10 cellular contexts compared by ENCODE assay signal in the genomic region with DNA sequence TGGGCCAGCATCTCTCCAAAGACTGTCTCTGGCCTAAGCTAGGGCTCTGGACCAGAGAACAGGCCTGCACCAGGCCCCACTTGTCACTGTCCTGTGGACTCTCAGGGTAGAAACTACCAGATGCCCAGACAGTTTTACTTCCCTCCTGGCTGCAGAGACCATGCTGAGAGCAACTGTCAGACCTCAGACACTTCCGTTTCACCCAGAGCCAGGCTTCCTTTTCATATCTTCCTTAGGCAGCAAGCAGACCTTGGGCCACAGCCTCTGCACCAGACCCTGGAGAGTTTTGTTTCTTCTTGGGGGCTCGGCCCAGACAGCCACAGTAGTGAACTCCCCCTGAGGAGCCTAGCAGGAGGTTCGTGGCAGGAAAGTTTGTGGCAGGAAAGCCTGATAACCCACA. TPM values are rescaled to one million over a fixed set of nuclear protein-coding genes. Genes with fewer than 3 reads are reported as not detected.
A peak's percentile ranks its signal among the peaks of the same experiment; 100 is the strongest.
DNase-seq lines count a peak whose midpoint lies in the region; ATAC-seq, FAIRE-seq and TF ChIP-seq lines count a peak whose summit lies in the region.
"Had no signal": no experiment of that assay in that cellular context is flagged by ENCODE, and none has a peak within 500 bp of the region (broad histone marks: within the 10 kb centered on the region; RNA-seq: fewer than 3 reads in every experiment).

No MANE protein-coding gene starts in this region.

- H3K27ac ChIP-seq in small intestine (ENCODE audit: low read depth in 1 of 2, low read length in 1 of 2), result peak overlapping the region in 1 of 2 donors; percentile 79
- H3K27ac ChIP-seq: body of pancreas, ovary had no signal

- WGBS in small intestine, 3 donors, result 64 to 87% (median 65%) methylated on average over 3 of the region's 3 CpGs

- peak; percentile 58 for DNase-seq in GM12892 (ENCODE audit: insufficient read length)
- peak; percentile 96 for DNase-seq in Jurkat, Clone E6-1 (ENCODE audit: low read depth, low spot score)
- peak; percentile 9 for DNase-seq in activated gamma-delta T cell treated with anti-CD3 and anti-CD28 coated beads, Interleukin-2, amount 50 U/mL, for 16 hours (ENCODE audit: low read depth)
- DNase-seq in small intestine, result peak; percentile 18
- no peak for DNase-seq in DMS 273 treated with DMSO at 0.1 percent for 48 hours (lab: John Stamatoyannopoulos, UW)
- no peak for DNase-seq in NCI-H510A treated with DMSO at 0.1 percent for 48 hours (lab: John Stamatoyannopoulos, UW)
- DNase-seq in erythroblast (lab: John Stamatoyannopoulos, UW), result no peak

- peak; percentile 65 for TF ChIP-seq POLR2A in GM12892 (IDR thresholded peaks at IDR 0.05; ENCODE audit: low read depth, low read length)
- TF ChIP-seq POLR2A in erythroblast (IDR thresholded peaks at IDR 0.05; ENCODE audit: low read length), result no peak

- FAIRE-seq in GM12892 (lab: Jason Lieb, UNC) (peak; percentile 99), small intestine (lab: Jason Lieb, UNC) (no peak)

- H3K36me3 ChIP-seq in small intestine (ENCODE audit: control insufficient read depth in 2 of 2, insufficient read depth in 2 of 2, low read length in 2 of 2), result no peaks in the 10 kb centered on the region
- H3K36me3 ChIP-seq: ovary had no signal

- ATAC-seq in GM21390 (IDR thresholded peaks at IDR 0.05; ENCODE audit: unreplicated experiment), result peak; percentile 48
- ATAC-seq: body of pancreas had no signal

- H3K4me3 ChIP-seq in Jurkat, Clone E6-1 (ENCODE audit: low read length), result peak overlapping the region; percentile 14
- H3K4me3 ChIP-seq in small intestine (ENCODE audit: low read depth in 1 of 2, low read length in 2 of 2), result no peak overlapping the region
- H3K4me3 ChIP-seq: body of pancreas, ovary had no signal

- peaks cover 0 to 10% of the 10 kb centered on the region in 2 donors for H3K4me1 ChIP-seq in small intestine (ENCODE audit: control insufficient read depth in 2 of 2, insufficient read depth in 1 of 2, low read depth in 1 of 2, low read length in 1 of 2)
- H3K4me1 ChIP-seq: body of pancreas had no signal

- no peaks in the 10 kb centered on the region for H3K9me3 ChIP-seq in small intestine (ENCODE audit: control insufficient read depth, low read depth)
- H3K9me3 ChIP-seq: body of pancreas, ovary had no signal

- no peaks in the 10 kb centered on the region for H3K27me3 ChIP-seq in small intestine (ENCODE audit: control insufficient read depth in 2 of 2, insufficient read depth in 2 of 2, low read length in 2 of 2)
- H3K27me3 ChIP-seq: body of pancreas, ovary had no signal

RNA-seq across cellular contexts. Expression of a gene that starts 12.1 kb away (rescaled TPM):
- polyA plus RNA-seq in GM12892 (2012; ENCODE audit: missing spikeins), result 70.2 TPM
- 27.6 TPM for polyA plus RNA-seq in Jurkat, Clone E6-1 (2012; ENCODE audit: insufficient read depth, insufficient read length)
- 10 to 100 TPM in 1 of 3 donors, 1 to 10 TPM in 2; 2.0 to 10.8 (median 5.1) TPM for polyA plus RNA-seq in small intestine

Comparison
In these comparisons a context has a peak if more than half of its experiments do, and no peak if none do; other contexts are left out.
1. DNase-seq: peak in GM12892 (single experiment), Jurkat, Clone E6-1 (single experiment), activated gamma-delta T cell treated with anti-CD3 and anti-CD28 coated beads, Interleukin-2, amount 50 U/mL, for 16 hours (single experiment) and small intestine (single experiment); none in DMS 273 treated with DMSO at 0.1 percent for 48 hours (single experiment), NCI-H510A treated with DMSO at 0.1 percent for 48 hours (single experiment) and erythroblast (0 of 2).